ENCODE assay signal across 20 cellular contexts in the genomic region with DNA sequence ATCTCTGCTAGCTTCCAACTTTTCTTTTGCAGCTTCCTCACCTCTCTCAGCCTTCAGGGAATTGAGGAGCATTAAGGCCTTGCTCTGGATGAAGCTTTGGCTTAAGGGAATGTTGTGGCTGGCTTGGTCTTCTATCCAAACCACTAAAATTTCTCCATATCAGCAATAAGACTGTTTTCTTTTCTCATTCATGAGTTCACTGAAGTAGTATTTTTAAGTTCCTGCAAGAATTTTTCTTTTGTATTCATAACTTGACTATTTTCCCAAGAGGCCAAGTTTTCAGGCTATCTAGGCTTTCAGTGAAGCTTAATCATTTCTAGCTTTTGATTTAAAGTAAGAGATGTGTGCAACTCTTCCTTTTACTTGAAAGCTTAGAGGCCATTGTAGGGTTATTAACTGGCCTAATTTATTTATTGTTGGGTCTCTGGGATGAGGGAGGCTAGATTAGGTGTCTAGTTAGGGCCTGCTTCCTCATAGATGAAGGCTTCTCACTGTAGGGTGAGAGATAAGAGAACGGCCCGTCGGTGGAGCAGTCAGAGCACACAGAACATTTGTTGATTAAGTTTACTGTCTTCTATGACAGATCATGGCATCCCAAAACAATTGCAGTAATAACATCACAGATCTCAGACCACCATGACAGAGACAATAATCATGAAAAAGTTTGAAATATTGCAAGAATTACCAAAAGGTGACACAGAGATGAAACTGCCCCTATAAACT. TPM values are rescaled to one million over a fixed set of nuclear protein-coding genes. Genes with fewer than 3 reads are reported as not detected.
DNase-seq lines count a peak whose midpoint lies in the region; ATAC-seq, FAIRE-seq and TF ChIP-seq lines count a peak whose summit lies in the region.
"Had no signal": no experiment of that assay in that cellular context is flagged by ENCODE, and none has a peak within 500 bp of the region (broad histone marks: within the 10 kb centered on the region; RNA-seq: fewer than 3 reads in every experiment).

No MANE protein-coding gene starts in this region.

- no peak overlapping the region for H3K27ac ChIP-seq in OCI-LY7 (ENCODE audit: low read depth, low read length, poor library complexity, severe bottlenecking)
- H3K27ac ChIP-seq in GM12878 (ENCODE audit: control insufficient read depth, insufficient read depth), result no peak overlapping the region
- no peak overlapping the region for H3K27ac ChIP-seq in neural progenitor cell
- H3K27ac ChIP-seq: sigmoid colon, upper lobe of left lung had no signal

- no peaks in the 10 kb centered on the region for H3K36me3 ChIP-seq in OCI-LY7 (ENCODE audit: insufficient read depth, low read length)
- no peaks in the 10 kb centered on the region for H3K36me3 ChIP-seq in GM12878 (ENCODE audit: control insufficient read depth in 2 of 2, insufficient read depth in 2 of 2, low read length in 1 of 2)
- H3K36me3 ChIP-seq in neural progenitor cell, result no peaks in the 10 kb centered on the region
- H3K36me3 ChIP-seq: sigmoid colon, upper lobe of left lung had no signal

- no peak overlapping the region for H3K9ac ChIP-seq in GM12878 (ENCODE audit: control insufficient read depth, insufficient read depth, low read length)
- H3K9ac ChIP-seq in neural progenitor cell, result no peak overlapping the region

- intact Hi-C loops in OCI-LY7 (cut with micrococcal nuclease; ENCODE audit: unreplicated experiment) (no loop called here), GM12878 (cut with micrococcal nuclease; ENCODE audit: unreplicated experiment) (no loop called here)

- no peak for FAIRE-seq in GM12878 (lab: Jason Lieb, UNC)
- FAIRE-seq: GM12891 had no signal

- H2AFZ ChIP-seq in OCI-LY7 (ENCODE audit: low read length), result no peak overlapping the region
- H2AFZ ChIP-seq in GM12878 (ENCODE audit: control insufficient read depth, low read depth, low read length), result peak overlapping the region; percentile 42; the same call in 1 of the 2 replicates
- H2AFZ ChIP-seq in neural progenitor cell (replicated peaks), result no peak overlapping the region

- no peaks in the 10 kb centered on the region for H3K9me3 ChIP-seq in OCI-LY7 (ENCODE audit: low read length)
- H3K9me3 ChIP-seq in GM12878 (replicated peaks; ENCODE audit: control insufficient read depth, insufficient read depth, low read length), result no peaks in the 10 kb centered on the region; the same call in 2 of the 3 replicates
- no peaks in the 10 kb centered on the region for H3K9me3 ChIP-seq in neural progenitor cell (ENCODE audit: low read depth)
- H3K9me3 ChIP-seq: sigmoid colon, upper lobe of left lung had no signal

- no peak for TF ChIP-seq POLR2A in GM12878 (IDR thresholded peaks at IDR 0.05; ENCODE audit: low read depth, low read length)

- H3K9me3 Mint-ChIP-seq in neural progenitor cell, result peaks cover 2% of the 10 kb centered on the region
- H3K9me3 Mint-ChIP-seq: activated T-helper 2 cell treated with anti-CD3 and anti-CD28 coated beads, Interferon-gamma antibody, Interleukin-2, Interleukin-4, amounts not matched to agents 10 μg/mL and 5 μg/mL and 100 μg/mL, durations not matched to agents 14 hours and 24 hours and 36 hours had no signal

- WGBS in GM12878 (ENCODE audit: insufficient coverage, insufficient replicate concordance, low lambda C conversion rate, missing lambda C conversion rate), result 0% methylated on average over 3 of the region's 3 CpGs

- BruUV-seq in OCI-LY7 (replicated peaks; lab: Mats Ljungman, UMichigan) (no TSS peak), GM12878 (replicated peaks; lab: Mats Ljungman, UMichigan) (no TSS peak)

- peak; percentile 51 for TF ChIP-seq RAD21 in GM12878 (IDR thresholded peaks at IDR 0.05; ENCODE audit: insufficient read depth, low read depth, low read length)

- SMC1A ChIA-PET in GM12878 (lab: Charles Lee; ENCODE audit: uncharacterized antibody, unreplicated experiment), result interaction anchor here (0.8 to 1.6 kb wide), 13 partner anchors 9 to 504 kb away, joined by 3 to 11 read pairs (median 4); no protein-coding TSS in a partner anchor

- H3K27me3 ChIP-seq in GM12878 (replicated peaks in 1 of 2; ENCODE audit: control insufficient read depth in 2 of 2, insufficient read depth in 2 of 2, low read length in 1 of 2), result no peaks in the 10 kb centered on the region
- no peaks in the 10 kb centered on the region for H3K27me3 ChIP-seq in neural progenitor cell
- H3K27me3 ChIP-seq: sigmoid colon, upper lobe of left lung had no signal

- peak; percentile 12 for TF ChIP-seq CTCF in GM20000 (IDR thresholded peaks at IDR 0.05; ENCODE audit: extremely low read depth, missing control alignments)
- TF ChIP-seq CTCF in OCI-LY7 (conservative IDR thresholded peaks at IDR 0.05; ENCODE audit: low read length), result peak; percentile 55
- TF ChIP-seq CTCF in GM12878 (IDR thresholded peaks at IDR 0.05 in 2 of 3, conservative IDR thresholded peaks at IDR 0.05 in 1 of 3; ENCODE audit: control insufficient read depth in 2 of 3, extremely low read depth in 1 of 3, insufficient read depth in 1 of 3, low read depth in 3 of 3, low read length in 3 of 3), result peak in 2 of 3 experiments; percentile 21 to 39; a peak in 5 of 6 replicates
- peak; percentile 8 for TF ChIP-seq CTCF in neural progenitor cell (IDR thresholded peaks at IDR 0.05)

- H4K20me1 ChIP-seq in OCI-LY7 (ENCODE audit: insufficient read depth, low read length), result no peaks in the 10 kb centered on the region
- no peaks in the 10 kb centered on the region for H4K20me1 ChIP-seq in GM12878 (ENCODE audit: control insufficient read depth, insufficient read depth)
- no peaks in the 10 kb centered on the region for H4K20me1 ChIP-seq in neural progenitor cell (ENCODE audit: low read depth)

- H3K4me3 ChIP-seq in OCI-LY7 (ENCODE audit: low read depth, low read length, poor library complexity, severe bottlenecking) (no peak overlapping the region), GM12878 (no peak overlapping the region), neural progenitor cell (no peak overlapping the region)
- H3K4me3 ChIP-seq: sigmoid colon, upper lobe of left lung had no signal

- H3K27me3 Mint-ChIP-seq in neural progenitor cell (ENCODE audit: insufficient read depth, low read depth), result peaks cover 5% of the 10 kb centered on the region

- H3K79me2 ChIP-seq in OCI-LY7 (ENCODE audit: insufficient read depth, low read depth, low read length) (no peaks in the 10 kb centered on the region), GM12878 (ENCODE audit: control insufficient read depth, insufficient read depth, low read length) (no peaks in the 10 kb centered on the region), neural progenitor cell (ENCODE audit: low read depth) (no peaks in the 10 kb centered on the region)

- POLR2A ChIA-PET in OCI-LY7 (lab: Charles Lee) (no interaction called here), GM12878 (lab: Charles Lee) (interaction anchor here (1.5 kb wide), 1 partner anchor 86 kb away, joined by 5 read pairs; a partner anchor contains a TSS)

- no peaks in the 10 kb centered on the region for H3K36me3 Mint-ChIP-seq in neural progenitor cell

- no peak for TF ChIP-seq EP300 in GM12878 (IDR thresholded peaks at IDR 0.05; ENCODE audit: borderline replicate concordance in 1 of 2, control insufficient read depth in 1 of 2, low read depth in 2 of 2, low read length in 2 of 2)

- ATAC-seq in GM12878, result peak; percentile 68
- no peak for ATAC-seq in GM19397 (IDR thresholded peaks at IDR 0.05; ENCODE audit: unreplicated experiment)

- H3K4me3 Mint-ChIP-seq in neural progenitor cell, result no peak overlapping the region

- no peaks in the 10 kb centered on the region for H3K4me1 Mint-ChIP-seq in neural progenitor cell

- H3K9me2 ChIP-seq in OCI-LY7 (ENCODE audit: insufficient read depth, low read length), result no peaks in the 10 kb centered on the region

- in situ Hi-C loops in GM12878 (cut with MboI), result no loop called here

- H3K4me1 ChIP-seq in OCI-LY7 (ENCODE audit: insufficient read depth, low read length, poor library complexity, severe bottlenecking) (no peaks in the 10 kb centered on the region), GM12878 (ENCODE audit: control insufficient read depth, insufficient read depth, low read length) (peaks cover 16% of the 10 kb centered on the region), neural progenitor cell (peaks cover 5% of the 10 kb centered on the region)
- H3K4me1 ChIP-seq: upper lobe of left lung had no signal

- no peak overlapping the region for H3K4me2 ChIP-seq in OCI-LY7 (ENCODE audit: low read length)
- no peak overlapping the region for H3K4me2 ChIP-seq in GM12878 (ENCODE audit: control insufficient read depth, insufficient read depth)
- H3K4me2 ChIP-seq in neural progenitor cell, result no peak overlapping the region

- CTCF ChIA-PET in OCI-LY7 (lab: Charles Lee; ENCODE audit: unreplicated experiment), result no interaction called here
- CTCF ChIA-PET in GM12878 (lab: Yijun Ruan, JAX), result interaction anchor here (0.6 to 4.0 kb wide), 22 partner anchors 11 to 437 kb away, joined by 3 to 33 read pairs (median 4); a partner anchor contains a TSS

- RAD21 ChIA-PET in GM12878 (lab: Charles Lee; ENCODE audit: unreplicated experiment), result interaction anchor here (0.7 to 2.7 kb wide), 4 partner anchors 26 to 91 kb away, joined by 3 to 19 read pairs (median 4); no protein-coding TSS in a partner anchor

- DNase-seq in GM20000 (ENCODE audit: low spot score) (peak; percentile 41), OCI-LY7 (ENCODE audit: low spot score) (peak; percentile 17), GM12878 (ENCODE audit: low read depth, low spot score) (no peak), neural progenitor cell (ENCODE audit: low spot score) (no peak), NCI-H1417 treated with DMSO at 0.1 percent for 48 hours (lab: John Stamatoyannopoulos, UW) (no peak)
- DNase-seq in stimulated activated CD4-positive, alpha-beta T cell treated with anti-CD3 and anti-CD28 coated beads, Interleukin-4, amount 100 ng/mL, for 24 hours, result no peak
- DNase-seq in central memory CD4-positive, alpha-beta T cell, result no peak
- DNase-seq: activated CD4-positive, alpha-beta T cell treated with anti-CD3 and anti-CD28 coated beads, Interleukin-2, amount 50 U/mL, for 48 hours; C1 segment of cervical spinal cord; DMS79; foreskin melanocyte; NCI-H1694 treated with DMSO at 0.1 percent for 48 hours; NCI-H524 treated with DMSO at 0.1 percent for 48 hours; stimulated activated CD4-positive, alpha-beta T cell treated with anti-CD3 and anti-CD28 coated beads, Interleukin-4, amount 100 ng/mL, for 4 hours; T1000 had no signal

- peaks cover 4% of the 10 kb centered on the region for H3F3A ChIP-seq in neural progenitor cell (ENCODE audit: low read depth)

- H3K27ac Mint-ChIP-seq in neural progenitor cell, result no peak overlapping the region
- H3K27ac Mint-ChIP-seq: activated T-helper 2 cell treated with anti-CD3 and anti-CD28 coated beads, Interferon-gamma antibody, Interleukin-2, Interleukin-4, amounts not matched to agents 10 μg/mL and 5 μg/mL and 100 μg/mL, durations not matched to agents 14 hours and 24 hours and 36 hours had no signal

RNA-seq across cellular contexts. Expression of a gene that starts 33.2 kb away (rescaled TPM):
- total RNA-seq in OCI-LY7 (2014; rRNA removed; shearing (Covaris generic)), result 6.2 and 7.6 TPM in 2 replicates
- 21.6 and 23.4 TPM in 2 replicates for total RNA-seq in OCI-LY7 (2022)
- total RNA-seq in GM12878 (2013; cell fraction: nucleolus; rRNA removed), result 70.3 and 76.1 TPM in 2 replicates
- total RNA-seq in GM12878 (2014; rRNA removed), result 9.4 and 10.1 TPM in 2 replicates
- 4.5 and 5.1 TPM in 2 replicates for total RNA-seq in GM12878 (2014; rRNA removed; fragmentation: Illumina TruSeq; extraction: Trizol)
- 8.9 and 9.4 TPM in 2 replicates for total RNA-seq in GM12878 (2021)
- polyA plus RNA-seq in GM12878 (2011; ENCODE audit: low read depth), result 3.2 TPM
- polyA plus RNA-seq in GM12878 (2011; rRNA removed), result 11.2 and 12.5 TPM in 2 replicates
- 9.3 and 12.2 TPM in 2 replicates for polyA plus RNA-seq in GM12878 (2011; cell fraction: cytosol; rRNA removed)
- polyA plus RNA-seq in GM12878 (2011; cell fraction: nucleus; rRNA removed), result 42.1 and 51.7 TPM in 2 replicates
- 8.3 and 8.6 TPM in 2 replicates for polyA plus RNA-seq in GM12878 (2012)
- polyA plus RNA-seq in GM12878 (2014; fragmentation: Illumina TruSeq; extraction: Trizol), result 3.3 and 5.6 TPM in 2 replicates
- polyA plus RNA-seq in GM12878 (2014; fragmentation: Nextera tagmentation; extraction: Ambion mirVana), result 1 to 10 TPM in 1 of 2 experiments, under 1 TPM in 1; 0.82 to 1.5 TPM
- polyA plus RNA-seq in GM12878 (2014; rRNA removed), result 9.9 and 10.7 TPM in 2 replicates
- polyA plus RNA-seq in GM12878 (2016; fragmentation: Nextera tagmentation; extraction: Ambion mirVana), result 1 to 10 TPM; 2.7 to 3.5 TPM
- 10.5 and 25.9 TPM in 2 replicates for polyA minus RNA-seq in GM12878 (2011; rRNA and poly(A)+ RNA removed)
- polyA minus RNA-seq in GM12878 (2011; cell fraction: cytosol; rRNA and poly(A)+ RNA removed), result 5.3 and 5.5 TPM in 2 replicates
- polyA minus RNA-seq in GM12878 (2011; cell fraction: nucleus; rRNA and poly(A)+ RNA removed), result 11.3 and 11.5 TPM in 2 replicates
- 0.03 TPM in 1 of 2 replicates, not detected in the other for total RNA-seq in neural progenitor cell (ENCODE audit: low replicate concordance)

Comparison
In these comparisons a context has a peak if more than half of its experiments do, and no peak if none do; other contexts are left out.
1. DNase-seq: peak in GM20000 (single experiment) and OCI-LY7 (single experiment); none in GM12878 (single experiment), neural progenitor cell (single experiment), stimulated activated CD4-positive, alpha-beta T cell treated with anti-CD3 and anti-CD28 coated beads, Interleukin-4, amount 100 ng/mL, for 24 hours (single experiment), central memory CD4-positive, alpha-beta T cell (single experiment) and NCI-H1417 treated with DMSO at 0.1 percent for 48 hours (single experiment).
2. Peak in every context shown above with its lines, with median percentiles within 50 percentile points of each other: CTCF ChIP-seq.